In the genomic region with DNA sequence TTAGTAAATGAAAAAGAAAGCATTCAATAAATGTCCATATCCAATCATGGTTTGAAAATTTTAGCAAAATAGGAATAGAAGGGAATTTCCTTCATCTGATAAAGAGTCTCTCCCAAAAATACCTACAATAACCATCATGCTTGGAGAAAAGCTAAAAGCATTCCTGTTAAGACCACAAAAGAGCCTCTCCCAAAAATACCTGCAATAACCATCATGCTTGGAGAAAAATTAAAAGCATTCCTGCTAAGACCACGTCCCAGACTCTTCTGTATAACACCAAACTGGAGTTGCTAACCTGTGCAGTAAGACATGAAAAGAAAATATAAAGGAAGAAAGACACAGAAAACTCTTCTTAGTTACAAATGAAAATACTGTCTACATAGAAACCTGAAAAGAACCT, we compare ENCODE assay signal across 28 cellular contexts.
"Had no signal": no experiment of that assay in that cellular context is flagged by ENCODE, and none has a peak within 500 bp of the region (broad histone marks: within the 10 kb centered on the region; RNA-seq: fewer than 3 reads in every experiment).

No MANE protein-coding gene starts in this region.

- H3K4me3 Mint-ChIP-seq: stimulated activated effector memory CD8-positive, alpha-beta T cell treated with anti-CD3 and anti-CD28 coated beads, Interleukin-12 subunit alpha, Interleukin-12 subunit beta, amount 100 ng/mL, for 72 hours; stimulated activated memory B cell treated with anti-CD40 and anti-IgM and Interleukin-4, amounts not matched to agents 10 μg/mL and 1 μg/mL and 100 μg/mL, for 72 hours; stimulated activated naive B cell treated with anti-CD40 and anti-IgM and Interleukin-4, amounts not matched to agents 10 μg/mL and 1 μg/mL and 100 μg/mL, for 72 hours; stimulated activated naive CD8-positive, alpha-beta T cell treated with anti-CD3 and anti-CD28 coated beads, Interleukin-15, amount 100 ng/mL, for 72 hours; stimulated activated naive CD8-positive, alpha-beta T cell treated with anti-CD3 and anti-CD28 coated beads, Interleukin-15, Interleukin-2, amounts not matched to agents 100 ng/mL and 50 ng/mL, for 24 hours; type B pancreatic cell had no signal

- H3K27ac ChIP-seq: stomach, suprapubic skin, testis, thoracic aorta, thyroid gland, tibial artery, tibial nerve, transverse colon, upper lobe of left lung, upper lobe of right lung, uterus, vagina had no signal

- H3K36me3 ChIP-seq: stomach, suprapubic skin, thoracic aorta, thyroid gland, tibial artery, tibial nerve, transverse colon, upper lobe of left lung, upper lobe of right lung, uterus, vagina had no signal

- ATAC-seq: stimulated activated effector memory CD8-positive, alpha-beta T cell treated with anti-CD3 and anti-CD28 coated beads, Interleukin-12 subunit alpha, Interleukin-12 subunit beta, amount 100 ng/mL, for 72 hours; stimulated activated memory B cell treated with anti-CD40 and anti-IgM and Interleukin-4, amounts not matched to agents 10 μg/mL and 1 μg/mL and 100 μg/mL, for 72 hours; stimulated activated naive B cell treated with anti-CD40 and anti-IgM and Interleukin-4, amounts not matched to agents 10 μg/mL and 1 μg/mL and 100 μg/mL, for 72 hours; stimulated activated naive CD8-positive, alpha-beta T cell treated with anti-CD3 and anti-CD28 coated beads, Interleukin-15, amount 100 ng/mL, for 72 hours; stimulated activated naive CD8-positive, alpha-beta T cell treated with anti-CD3 and anti-CD28 coated beads, Interleukin-15, Interleukin-2, amounts not matched to agents 100 U/mL and 50 U/mL, for 24 hours; upper lobe of right lung had no signal

- H3K27me3 ChIP-seq: suprapubic skin, testis, thyroid gland, tibial artery, tibial nerve, transverse colon, upper lobe of left lung, upper lobe of right lung, uterus, vagina had no signal

- FAIRE-seq: urothelium cell line had no signal

- H3K4me1 ChIP-seq: stomach, testis, thyroid gland, tibial artery, tibial nerve, transverse colon, upper lobe of left lung, upper lobe of right lung, uterus, vagina had no signal

- H3K27ac Mint-ChIP-seq: stimulated activated effector memory CD8-positive, alpha-beta T cell treated with anti-CD3 and anti-CD28 coated beads, Interleukin-12 subunit alpha, Interleukin-12 subunit beta, amount 100 ng/mL, for 72 hours; stimulated activated memory B cell treated with anti-CD40 and anti-IgM and Interleukin-4, amounts not matched to agents 10 μg/mL and 1 μg/mL and 100 μg/mL, for 72 hours; stimulated activated naive B cell treated with anti-CD40 and anti-IgM and Interleukin-4, amounts not matched to agents 10 μg/mL and 1 μg/mL and 100 μg/mL, for 72 hours; stimulated activated naive CD8-positive, alpha-beta T cell treated with anti-CD3 and anti-CD28 coated beads, Interleukin-15, amount 100 ng/mL, for 72 hours; stimulated activated naive CD8-positive, alpha-beta T cell treated with anti-CD3 and anti-CD28 coated beads, Interleukin-15, Interleukin-2, amounts not matched to agents 100 ng/mL and 50 ng/mL, for 24 hours; type B pancreatic cell had no signal

- H3K9me3 ChIP-seq: testis, thyroid gland, uterus, vagina had no signal

- DNase-seq: stimulated activated CD4-positive, alpha-beta T cell treated with anti-CD3 and anti-CD28 coated beads, Interleukin-2, amount 100 ng/mL, for 48 hours; stimulated activated CD4-positive, alpha-beta T cell treated with anti-CD3 and anti-CD28 coated beads, Interleukin-4, amount 100 ng/mL, for 1 hour; stimulated activated CD4-positive, alpha-beta T cell treated with anti-CD3 and anti-CD28 coated beads, Interleukin-4, amount 100 ng/mL, for 24 hours; stimulated activated CD4-positive, alpha-beta T cell treated with anti-CD3 and anti-CD28 coated beads, Interleukin-4, amount 100 ng/mL, for 4 hours; stimulated activated CD8-positive, alpha-beta memory T cell treated with anti-CD3 and anti-CD28 coated beads, Interleukin-4, amount 100 ng/mL, for 48 hours; stimulated activated naive B cell treated with anti-CD40 and anti-IgM and Interleukin-4, amounts not matched to agents 10 μg/mL and 1 μg/mL and 100 μg/mL, for 72 hours; stimulated activated naive CD4-positive, alpha-beta T cell; stimulated activated naive CD4-positive, alpha-beta T cell treated with Interleukin-2 at 50 U/mL for 16 hours; stimulated activated naive CD8-positive, alpha-beta T cell treated with anti-CD3 and anti-CD28 coated beads, Interleukin-15, amount 100 ng/mL, for 72 hours; stimulated activated naive CD8-positive, alpha-beta T cell treated with anti-CD3 and anti-CD28 coated beads, Interleukin-15, Interleukin-2, amounts not matched to agents 100 U/mL and 50 U/mL, for 24 hours; stomach; substantia nigra; testis; thyroid gland; transverse colon; uterus had no signal

- H3K4me3 ChIP-seq: stomach, suprapubic skin, testis, thoracic aorta, thyroid gland, tibial artery, tibial nerve, transverse colon, upper lobe of left lung, upper lobe of right lung, uterus, vagina had no signal

- H3K36me3 Mint-ChIP-seq: stimulated activated effector memory CD8-positive, alpha-beta T cell treated with anti-CD3 and anti-CD28 coated beads, Interleukin-12 subunit alpha, Interleukin-12 subunit beta, amount 100 ng/mL, for 72 hours; stimulated activated memory B cell treated with anti-CD40 and anti-IgM and Interleukin-4, amounts not matched to agents 10 μg/mL and 1 μg/mL and 100 μg/mL, for 72 hours had no signal
